12 cellular contexts compared by ENCODE assay signal in genomic region chr6:44631968-44632367, GRCh38.
"Had no signal": no experiment of that assay in that cellular context is flagged by ENCODE, and none has a peak within 500 bp of the region (broad histone marks: within the 10 kb centered on the region; RNA-seq: fewer than 3 reads in every experiment).

No MANE protein-coding gene starts in this region.

- H3K27me3 ChIP-seq: neural progenitor cell, pancreas had no signal

- H3K36me3 ChIP-seq: neural progenitor cell, pancreas had no signal

- DNase-seq: activated CD4-positive, alpha-beta T cell treated with anti-CD3 and anti-CD28 coated beads, Interleukin-2, amount 10 ng/mL, durations not matched to agents 24 days and 14 days; activated CD4-positive, CD25-positive, alpha-beta regulatory T cell; activated CD8-positive, alpha-beta memory T cell treated with anti-CD3 and anti-CD28 coated beads, Interleukin-2, amount 50 U/mL, for 4 hours; activated CD8-positive, alpha-beta T cell treated with anti-CD3 and anti-CD28 coated beads, Interleukin-2, amount 10 ng/mL, durations not matched to agents 7 days and 5 days; activated naive CD8-positive, alpha-beta T cell treated with anti-CD3 and anti-CD28 coated beads for 36 hours; endodermal cell; head of caudate nucleus; pancreas; stimulated activated CD4-positive, alpha-beta T cell treated with anti-CD3 and anti-CD28 coated beads, Interleukin-1b, Interleukin-23, amount 100 ng/mL, for 48 hours had no signal

- H3K4me1 ChIP-seq: pancreas had no signal

- H3K9ac ChIP-seq: neural progenitor cell had no signal

- H3K27ac ChIP-seq: dorsolateral prefrontal cortex, neural progenitor cell, pancreas had no signal

- H3K9me3 ChIP-seq: pancreas had no signal

- H2AFZ ChIP-seq: neural progenitor cell had no signal

- H3K4me3 ChIP-seq: dorsolateral prefrontal cortex, lung, neural progenitor cell, pancreas had no signal

- H3K4me2 ChIP-seq: neural progenitor cell had no signal
